1 cellular context compared by ENCODE assay signal in genomic region chr17:43559161-43559816, GRCh38.
A peak's percentile ranks its signal among the peaks of the same experiment; 100 is the strongest.
TF ChIP-seq lines count a peak whose summit lies in the region.

No MANE protein-coding gene starts in this region.

TF ChIP-seq in HepG2, 621 proteins besides CTCF, POLR2A, EP300 and RAD21 (continued from another document and continues in another):
- TF ChIP-seq ZBTB43 (CRISPR knock-in tag; conservative IDR thresholded peaks at IDR 0.05) (no peak; the same call in 1 of the 2 replicates), PHF21A (CRISPR knock-in tag; IDR thresholded peaks at IDR 0.05) (peak; percentile 72), RBFOX2 (IDR thresholded peaks at IDR 0.05; ENCODE audit: low read depth, low read length) (no peak), MEIS2 (CRISPR knock-in tag; IDR thresholded peaks at IDR 0.05) (no peak), XRCC5 (optimal IDR thresholded peaks at IDR 0.05; ENCODE audit: low read length) (peak; percentile 32), MAF1 (CRISPR knock-in tag; IDR thresholded peaks at IDR 0.05; ENCODE audit: borderline replicate concordance) (peak; percentile 55; the same call in 1 of the 2 replicates), IKZF5 (CRISPR knock-in tag; IDR thresholded peaks at IDR 0.05) (peak; percentile 67; the same call in 1 of the 2 replicates), NCOA5 (CRISPR knock-in tag; IDR thresholded peaks at IDR 0.05) (no peak), ZNF446 (CRISPR knock-in tag; IDR thresholded peaks at IDR 0.05) (no peak), ZMYM2 (CRISPR knock-in tag; IDR thresholded peaks at IDR 0.05) (peak; percentile 62), ZNF660 (CRISPR knock-in tag; IDR thresholded peaks at IDR 0.05; ENCODE audit: borderline replicate concordance, low read depth) (no peak), ZNF33B (CRISPR knock-in tag; IDR thresholded peaks at IDR 0.05) (no peak), ZBTB25 (CRISPR knock-in tag; IDR thresholded peaks at IDR 0.05) (peak; percentile 36; the same call in 1 of the 2 replicates), ZNF501 (CRISPR knock-in tag; IDR thresholded peaks at IDR 0.05) (peak; percentile 81), TAF15 (IDR thresholded peaks at IDR 0.05; ENCODE audit: low read depth, low read length, poor library complexity, severe bottlenecking) (no peak), NR2F6 (IDR thresholded peaks at IDR 0.05) (no peak; the same call in 1 of the 2 replicates), NR2F6 (CRISPR knock-in tag; IDR thresholded peaks at IDR 0.05) (peak; percentile 58), ZNF670 (CRISPR knock-in tag; IDR thresholded peaks at IDR 0.05; ENCODE audit: borderline replicate concordance) (no peak), ZNF777 (CRISPR knock-in tag; IDR thresholded peaks at IDR 0.05) (no peak), ZNF343 (CRISPR knock-in tag; IDR thresholded peaks at IDR 0.05) (no peak), ZBTB26 (CRISPR knock-in tag; IDR thresholded peaks at IDR 0.05; ENCODE audit: borderline replicate concordance) (no peak), ETV6 (CRISPR knock-in tag; conservative IDR thresholded peaks at IDR 0.05) (no peak), THAP8 (CRISPR knock-in tag; IDR thresholded peaks at IDR 0.05; ENCODE audit: borderline replicate concordance) (no peak), ONECUT2 (CRISPR knock-in tag; IDR thresholded peaks at IDR 0.05) (0 out of 2 replicates have a peak, but pooled peaks have one; percentile 12), DBP (CRISPR knock-in tag; IDR thresholded peaks at IDR 0.05; ENCODE audit: not compliant biosample characterization) (no peak), SPEN (CRISPR knock-in tag; IDR thresholded peaks at IDR 0.05; ENCODE audit: low read depth) (0 out of 2 replicates have a peak, but pooled peaks have one; percentile 14), SALL2 (CRISPR knock-in tag; IDR thresholded peaks at IDR 0.05) (0 out of 2 replicates have a peak, but pooled peaks have one; percentile 72), FOSL1 (CRISPR knock-in tag; IDR thresholded peaks at IDR 0.05; ENCODE audit: borderline replicate concordance) (no peak), CENPBD1 (CRISPR knock-in tag; IDR thresholded peaks at IDR 0.05; ENCODE audit: borderline replicate concordance, low read depth) (no peak), THYN1 (CRISPR knock-in tag; IDR thresholded peaks at IDR 0.05; ENCODE audit: borderline replicate concordance, low read depth) (no peak), ZFP82 (CRISPR knock-in tag; IDR thresholded peaks at IDR 0.05; ENCODE audit: borderline replicate concordance) (no peak), ZNF317 (CRISPR knock-in tag; IDR thresholded peaks at IDR 0.05) (no peak), PHF5A (CRISPR knock-in tag; IDR thresholded peaks at IDR 0.05; ENCODE audit: low read depth, unreplicated experiment) (peak; percentile 56), MLX (CRISPR knock-in tag; IDR thresholded peaks at IDR 0.05) (no peak), ZSCAN30 (CRISPR knock-in tag; IDR thresholded peaks at IDR 0.05) (no peak), PRPF4 (IDR thresholded peaks at IDR 0.05; ENCODE audit: low read depth, low read length, poor library complexity, severe bottlenecking) (no peak), ELF1 (CRISPR knock-in tag; IDR thresholded peaks at IDR 0.05) (peak; percentile 57; the same call in 1 of the 2 replicates), HMGXB4 (CRISPR knock-in tag; IDR thresholded peaks at IDR 0.05; ENCODE audit: borderline replicate concordance in 1 of 2, low read depth in 1 of 2) (peak in 1 of 2 experiments; percentile 30; a peak in 1 of 4 replicates), HNRNPUL1 (IDR thresholded peaks at IDR 0.05; ENCODE audit: low read depth, low read length) (no peak), ZMAT5 (CRISPR knock-in tag; IDR thresholded peaks at IDR 0.05; ENCODE audit: borderline replicate concordance, low read depth) (no peak), IRF9 (CRISPR knock-in tag; IDR thresholded peaks at IDR 0.05; ENCODE audit: borderline replicate concordance) (peak; percentile 28; the same call in 1 of the 2 replicates), ZNF496 (CRISPR knock-in tag; IDR thresholded peaks at IDR 0.05; ENCODE audit: insufficient replicate concordance) (no peak), ZFP62 (CRISPR knock-in tag; IDR thresholded peaks at IDR 0.05) (no peak), ZBTB20 (CRISPR knock-in tag; IDR thresholded peaks at IDR 0.05; ENCODE audit: borderline replicate concordance, low read depth) (0 out of 2 replicates have a peak, but pooled peaks have one; percentile 10), IRF1 (CRISPR knock-in tag; IDR thresholded peaks at IDR 0.05; ENCODE audit: low read depth) (0 out of 2 replicates have a peak, but pooled peaks have one; percentile 23), ZNF484 (CRISPR knock-in tag; IDR thresholded peaks at IDR 0.05; ENCODE audit: borderline replicate concordance, low read depth) (no peak), MED13 (CRISPR knock-in tag; IDR thresholded peaks at IDR 0.05) (peak; percentile 68; the same call in 1 of the 2 replicates), MED8 (CRISPR knock-in tag; IDR thresholded peaks at IDR 0.05; ENCODE audit: insufficient replicate concordance) (no peak), HOXA5 (CRISPR knock-in tag; IDR thresholded peaks at IDR 0.05) (peak; percentile 44; the same call in 1 of the 2 replicates), ZHX1 (CRISPR knock-in tag; IDR thresholded peaks at IDR 0.05; ENCODE audit: low read depth) (no peak), ZNF704 (CRISPR knock-in tag; IDR thresholded peaks at IDR 0.05; ENCODE audit: borderline replicate concordance) (no peak)
